In the genomic region with DNA sequence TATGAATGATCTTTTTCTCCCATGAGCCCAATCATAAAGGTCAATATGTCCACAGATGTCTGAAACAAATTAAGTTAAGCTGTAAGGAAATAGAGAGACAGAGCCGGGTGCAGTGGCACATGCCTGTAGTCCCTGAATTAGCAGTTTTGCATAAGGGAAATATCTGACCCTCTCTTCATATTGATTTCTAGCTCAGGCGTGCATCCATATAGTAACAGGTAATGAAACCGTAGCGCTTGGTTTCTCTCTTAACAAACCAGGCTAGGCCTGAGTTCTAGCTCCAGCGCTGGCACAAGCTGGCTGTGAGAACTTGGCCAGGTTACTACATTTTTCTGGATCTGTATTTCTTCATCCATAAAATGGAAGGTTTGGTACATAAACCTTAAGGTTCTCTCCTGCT, we compare ENCODE assay signal across 18 cellular contexts.
DNase-seq lines count a peak whose midpoint lies in the region; ATAC-seq, FAIRE-seq and TF ChIP-seq lines count a peak whose summit lies in the region.
"Had no signal": no experiment of that assay in that cellular context is flagged by ENCODE, and none has a peak within 500 bp of the region (broad histone marks: within the 10 kb centered on the region; RNA-seq: fewer than 3 reads in every experiment).

No MANE protein-coding gene starts in this region.

- no peaks in the 10 kb centered on the region for H3K27me3 ChIP-seq in OCI-LY3 (ENCODE audit: low read depth, low read length)

- no peak overlapping the region for H3K27ac Mint-ChIP-seq in stimulated activated naive B cell treated with anti-CD40 and anti-IgM and Interleukin-4, amounts not matched to agents 10 μg/mL and 1 μg/mL and 100 μg/mL, for 72 hours
- H3K27ac Mint-ChIP-seq: activated B cell treated with CpG ODN at 0.5 μM for 24 hours; activated T-helper 1 cell treated with anti-CD3 and anti-CD28 coated beads, Interleukin-12 subunit alpha, Interleukin-12 subunit beta, Interleukin-2, Interleukin-4 antibody, amounts not matched to agents 30 ng/mL and 10 ng/mL and 1 ng/mL, durations not matched to agents 14 hours and 24 hours and 36 hours; CD4-positive, alpha-beta memory T cell; HFFc6 had no signal

- TF ChIP-seq POLR2A in GM12891 (IDR thresholded peaks at IDR 0.05; ENCODE audit: low read depth, low read length), result no peak

- peak overlapping the region; percentile 47 for H3K4me2 ChIP-seq in OCI-LY3 (ENCODE audit: low read length)
- H3K4me2 ChIP-seq: smooth muscle cell had no signal

- H3K9me3 ChIP-seq in OCI-LY3 (ENCODE audit: insufficient read depth, low read length), result no peaks in the 10 kb centered on the region

- 0 out of 2 replicates have a peak overlapping the region, but pooled peaks have one; percentile 11 for H3K9ac ChIP-seq in OCI-LY3 (ENCODE audit: low read length)
- H3K9ac ChIP-seq: parathyroid adenoma had no signal

- H3K27me3 Mint-ChIP-seq in stimulated activated naive B cell treated with anti-CD40 and anti-IgM and Interleukin-4, amounts not matched to agents 10 μg/mL and 1 μg/mL and 100 μg/mL, for 72 hours, result peaks cover 9 to 20% of the 10 kb centered on the region in 2 donors
- H3K27me3 Mint-ChIP-seq: CD4-positive, alpha-beta memory T cell had no signal

- no peak for TF ChIP-seq CTCF in OCI-LY3 (IDR thresholded peaks at IDR 0.05; ENCODE audit: low read depth, low read length)
- no peak for TF ChIP-seq CTCF in GM20000 (IDR thresholded peaks at IDR 0.05; ENCODE audit: extremely low read depth, missing control alignments)

- H3K79me2 ChIP-seq in OCI-LY3 (ENCODE audit: low read length), result no peaks in the 10 kb centered on the region
- H3K79me2 ChIP-seq: parathyroid adenoma had no signal

- no peak overlapping the region for H3K27ac ChIP-seq in OCI-LY3 (ENCODE audit: low read length)
- H3K27ac ChIP-seq: parathyroid adenoma had no signal

- H3K4me1 ChIP-seq in OCI-LY3 (ENCODE audit: low read length), result peaks cover 16% of the 10 kb centered on the region
- H3K4me1 ChIP-seq: parathyroid adenoma had no signal

- H3K4me1 Mint-ChIP-seq in stimulated activated naive B cell treated with anti-CD40 and anti-IgM and Interleukin-4, amounts not matched to agents 10 μg/mL and 1 μg/mL and 100 μg/mL, for 72 hours, result peaks cover 2 to 3% of the 10 kb centered on the region in 2 donors
- H3K4me1 Mint-ChIP-seq: activated B cell treated with CpG ODN at 0.5 μM for 24 hours had no signal

- DNase-seq in GM12891 (ENCODE audit: insufficient read length, low spot score) (no peak), germinal center (ENCODE audit: low spot score) (peak; percentile 41), DMS 273 (lab: John Stamatoyannopoulos, UW; ENCODE audit: unreplicated experiment) (no peak), GM20000 (ENCODE audit: low spot score) (no peak)
- no peak for DNase-seq in stimulated activated naive B cell treated with anti-CD40 and anti-IgM and Interleukin-4, amounts not matched to agents 10 μg/mL and 1 μg/mL and 100 μg/mL, for 72 hours
- DNase-seq: activated B cell treated with CpG ODN at 0.5 μM for 24 hours; activated CD8-positive, alpha-beta memory T cell treated with anti-CD3 and anti-CD28 coated beads for 24 hours; CD4-positive, alpha-beta memory T cell; DMS79 treated with DMSO at 0.1 percent for 48 hours; SIG-M5; T-helper 2 cell had no signal

- no peak overlapping the region for H3K4me3 ChIP-seq in OCI-LY3 (ENCODE audit: low read length)
- H3K4me3 ChIP-seq: smooth muscle cell had no signal

- no peak overlapping the region for H3K4me3 Mint-ChIP-seq in stimulated activated naive B cell treated with anti-CD40 and anti-IgM and Interleukin-4, amounts not matched to agents 10 μg/mL and 1 μg/mL and 100 μg/mL, for 72 hours
- H3K4me3 Mint-ChIP-seq: activated B cell treated with CpG ODN at 0.5 μM for 24 hours; activated T-helper 1 cell treated with anti-CD3 and anti-CD28 coated beads, Interleukin-12 subunit alpha, Interleukin-12 subunit beta, Interleukin-2, Interleukin-4 antibody, amounts not matched to agents 30 ng/mL and 10 ng/mL and 1 ng/mL, durations not matched to agents 14 hours and 24 hours and 36 hours; CD4-positive, alpha-beta memory T cell; HFFc6 had no signal

- no peaks in the 10 kb centered on the region for H4K20me1 ChIP-seq in OCI-LY3 (ENCODE audit: insufficient read depth, low read length)

- no peaks in the 10 kb centered on the region for H3K36me3 ChIP-seq in OCI-LY3 (replicated peaks; ENCODE audit: low read depth, low read length)

- H2AFZ ChIP-seq in OCI-LY3 (ENCODE audit: low read depth, low read length), result no peak overlapping the region
- H2AFZ ChIP-seq: parathyroid adenoma had no signal

- no peaks in the 10 kb centered on the region for H3K36me3 Mint-ChIP-seq in stimulated activated naive B cell treated with anti-CD40 and anti-IgM and Interleukin-4, amounts not matched to agents 10 μg/mL and 1 μg/mL and 100 μg/mL, for 72 hours
- H3K36me3 Mint-ChIP-seq: CD4-positive, alpha-beta memory T cell had no signal

- peak; percentile 45 to 69 for ATAC-seq in stimulated activated naive B cell treated with anti-CD40 and anti-IgM and Interleukin-4, amounts not matched to agents 10 μg/mL and 1 μg/mL and 100 μg/mL, for 72 hours (replicated peaks)
- ATAC-seq in GM21423 (IDR thresholded peaks at IDR 0.05; ENCODE audit: unreplicated experiment), result no peak
- no peak for ATAC-seq in HG02852 (IDR thresholded peaks at IDR 0.05; ENCODE audit: unreplicated experiment)

- H3K9me3 Mint-ChIP-seq in stimulated activated naive B cell treated with anti-CD40 and anti-IgM and Interleukin-4, amounts not matched to agents 10 μg/mL and 1 μg/mL and 100 μg/mL, for 72 hours, result peaks cover 0 to under 1% of the 10 kb centered on the region in 2 donors
- H3K9me3 Mint-ChIP-seq: activated B cell treated with CpG ODN at 0.5 μM for 24 hours; activated T-helper 1 cell treated with anti-CD3 and anti-CD28 coated beads, Interleukin-12 subunit alpha, Interleukin-12 subunit beta, Interleukin-2, Interleukin-4 antibody, amounts not matched to agents 30 ng/mL and 10 ng/mL and 1 ng/mL, durations not matched to agents 14 hours and 24 hours and 36 hours; CD4-positive, alpha-beta memory T cell; HFFc6 had no signal

- peak; percentile 60 for FAIRE-seq in GM12891 (lab: Jason Lieb, UNC)

TF ChIP-seq in GM12891, 5 proteins besides CTCF, POLR2A, EP300 and RAD21:
- TF ChIP-seq POLR2AphosphoS5 (IDR thresholded peaks at IDR 0.05; ENCODE audit: low read depth, low read length), result no peak
- no peak for TF ChIP-seq SPI1 (IDR thresholded peaks at IDR 0.05; ENCODE audit: low read depth, low read length)
- no peak for TF ChIP-seq TAF1 (IDR thresholded peaks at IDR 0.05; ENCODE audit: low read depth, low read length)
- TF ChIP-seq PAX5 (IDR thresholded peaks at IDR 0.05; ENCODE audit: insufficient read depth, low read length, severe bottlenecking), result no peak
- no peak for TF ChIP-seq POU2F2 (IDR thresholded peaks at IDR 0.05; ENCODE audit: low read depth, low read length)
TF ChIP-seq in GM12891: peak in this region for 0.

Comparison
In these comparisons a context has a peak if more than half of its experiments do, and no peak if none do; other contexts are left out.
1. ATAC-seq: peak in stimulated activated naive B cell treated with anti-CD40 and anti-IgM and Interleukin-4, amounts not matched to agents 10 μg/mL and 1 μg/mL and 100 μg/mL, for 72 hours (2 of 2); none in GM21423 (single experiment) and HG02852 (single experiment).